ENCODE assay signal across 9 cellular contexts in the genomic region with DNA sequence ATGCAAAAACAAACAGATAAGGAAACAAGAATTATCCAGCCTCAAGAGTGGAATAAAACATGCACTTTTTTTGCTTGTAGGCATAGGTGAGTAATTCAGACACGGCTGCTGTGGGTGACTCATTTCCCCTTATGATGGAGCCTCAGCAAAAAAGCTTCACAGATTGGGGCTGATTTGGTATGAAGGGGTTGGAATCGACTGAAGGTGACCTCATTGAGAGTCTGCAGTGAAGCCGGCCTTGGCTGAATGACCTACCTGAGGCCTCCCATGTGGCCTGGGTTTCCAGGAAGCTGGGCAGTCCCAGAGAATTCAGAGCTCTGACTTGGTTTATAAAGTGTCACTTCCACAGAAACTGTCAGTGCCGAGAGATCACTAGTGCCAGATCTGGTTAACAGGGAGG. TPM values are rescaled to one million over a fixed set of nuclear protein-coding genes. Genes with fewer than 3 reads are reported as not detected.
DNase-seq lines count a peak whose midpoint lies in the region; ATAC-seq and TF ChIP-seq lines count a peak whose summit lies in the region.
"Had no signal": no experiment of that assay in that cellular context is flagged by ENCODE, and none has a peak within 500 bp of the region (broad histone marks: within the 10 kb centered on the region; RNA-seq: fewer than 3 reads in every experiment).

No MANE protein-coding gene starts in this region.

- H3K9me3 ChIP-seq in CD8-positive, alpha-beta T cell (ENCODE audit: low read length), result no peaks in the 10 kb centered on the region
- H3K9me3 ChIP-seq in naive thymus-derived CD4-positive, alpha-beta T cell (ENCODE audit: control insufficient read depth in 2 of 3, low read length in 3 of 3), result no peaks in the 10 kb centered on the region

- peaks cover 13% of the 10 kb centered on the region for H3K4me1 ChIP-seq in CD8-positive, alpha-beta T cell (ENCODE audit: insufficient read depth, low read length)
- peaks cover 4 to 9% of the 10 kb centered on the region in 2 donors for H3K4me1 ChIP-seq in naive thymus-derived CD4-positive, alpha-beta T cell (ENCODE audit: control insufficient read depth in 2 of 2, insufficient read depth in 2 of 2, low read length in 2 of 2)

- ATAC-seq in CD8-positive, alpha-beta T cell, result peak; percentile 64
- peak; percentile 93 for ATAC-seq in activated T-helper 17 cell treated with anti-CD3 and anti-CD28 coated beads, Interleukin-2, amount 50 U/mL, for 72 hours (replicated peaks)
- peak; percentile 23 for ATAC-seq in naive thymus-derived CD4-positive, alpha-beta T cell

- CTCF ChIA-PET in CD8-positive, alpha-beta T cell (lab: Charles Lee), result interaction anchor here (0.5 to 4.8 kb wide), 3 partner anchors 14 to 114 kb away, joined by 5 to 25 read pairs (median 22); no protein-coding TSS in a partner anchor
- CTCF ChIA-PET in naive thymus-derived CD4-positive, alpha-beta T cell (lab: Charles Lee), result interaction anchor here (1.3 to 4.2 kb wide), 3 partner anchors 9 to 24 kb away, joined by 4 to 42 read pairs (median 15); no protein-coding TSS in a partner anchor

- H3K4me3 Mint-ChIP-seq in CD8-positive, alpha-beta T cell, result no peak overlapping the region
- peak overlapping the region; percentile 70 for H3K4me3 Mint-ChIP-seq in activated T-helper 17 cell treated with anti-CD3 and anti-CD28 coated beads, Interleukin-2, amount 50 U/mL, for 72 hours
- H3K4me3 Mint-ChIP-seq in naive thymus-derived CD4-positive, alpha-beta T cell, result peak overlapping the region in 3 of 10 donors; percentile 39 to 69 (median 68)

- no peak overlapping the region for H3K4me3 ChIP-seq in CD8-positive, alpha-beta T cell (ENCODE audit: low read depth, low read length)
- H3K4me3 ChIP-seq in naive thymus-derived CD4-positive, alpha-beta T cell (ENCODE audit: low read length), result no peak overlapping the region

- peak overlapping the region; percentile 81 for H3K27ac Mint-ChIP-seq in CD8-positive, alpha-beta T cell
- peak overlapping the region; percentile 90 for H3K27ac Mint-ChIP-seq in activated T-helper 17 cell treated with anti-CD3 and anti-CD28 coated beads, Interleukin-2, amount 50 U/mL, for 72 hours
- peak overlapping the region in 5 of 9 donors; percentile 29 to 89 (median 82) for H3K27ac Mint-ChIP-seq in naive thymus-derived CD4-positive, alpha-beta T cell

- no peaks in the 10 kb centered on the region for H3K36me3 Mint-ChIP-seq in CD8-positive, alpha-beta T cell
- no peaks in the 10 kb centered on the region for H3K36me3 Mint-ChIP-seq in activated T-helper 17 cell treated with anti-CD3 and anti-CD28 coated beads, Interleukin-2, amount 50 U/mL, for 72 hours (ENCODE audit: low read depth)
- H3K36me3 Mint-ChIP-seq in naive thymus-derived CD4-positive, alpha-beta T cell, result no peaks in the 10 kb centered on the region

- H3K27ac ChIP-seq in CD8-positive, alpha-beta T cell (ENCODE audit: low read depth, low read length), result no peak overlapping the region
- H3K27ac ChIP-seq in naive thymus-derived CD4-positive, alpha-beta T cell (ENCODE audit: low read depth, low read length), result no peak overlapping the region

- H3K4me1 Mint-ChIP-seq in CD8-positive, alpha-beta T cell (ENCODE audit: low read depth), result peaks cover 19% of the 10 kb centered on the region
- peaks cover 31% of the 10 kb centered on the region for H3K4me1 Mint-ChIP-seq in activated T-helper 17 cell treated with anti-CD3 and anti-CD28 coated beads, Interleukin-2, amount 50 U/mL, for 72 hours
- H3K4me1 Mint-ChIP-seq in naive thymus-derived CD4-positive, alpha-beta T cell, result peaks cover 9 to 37% (median 28%) of the 10 kb centered on the region in 7 donors

- POLR2A ChIA-PET in CD8-positive, alpha-beta T cell (lab: Charles Lee), result interaction anchor here (1.0 kb wide), 1 partner anchor 15 kb away, joined by 4 read pairs; no protein-coding TSS in a partner anchor
- POLR2A ChIA-PET in naive thymus-derived CD4-positive, alpha-beta T cell (lab: Charles Lee), result no interaction called here

- H3K36me3 ChIP-seq in CD8-positive, alpha-beta T cell (ENCODE audit: insufficient read depth, low read length), result no peaks in the 10 kb centered on the region
- H3K36me3 ChIP-seq in naive thymus-derived CD4-positive, alpha-beta T cell (ENCODE audit: control insufficient read depth in 2 of 3, insufficient read depth in 3 of 3, low read length in 3 of 3), result no peaks in the 10 kb centered on the region

- intact Hi-C loops in CD8-positive, alpha-beta T cell (cut with DNase I, micrococcal nuclease), result no loop called here
- intact Hi-C loops in naive thymus-derived CD4-positive, alpha-beta T cell (cut with micrococcal nuclease), result loop anchor here in 1 of 2 donors (2.0 kb wide), 1 partner anchor 88 kb away; no protein-coding TSS in a partner anchor

- no peaks in the 10 kb centered on the region for H3K27me3 ChIP-seq in CD8-positive, alpha-beta T cell (ENCODE audit: insufficient read depth, low read length)
- no peaks in the 10 kb centered on the region for H3K27me3 ChIP-seq in naive thymus-derived CD4-positive, alpha-beta T cell (ENCODE audit: control insufficient read depth in 2 of 2, insufficient read depth in 2 of 2, low read length in 2 of 2)

- no peaks in the 10 kb centered on the region for H3K9me3 Mint-ChIP-seq in CD8-positive, alpha-beta T cell
- no peaks in the 10 kb centered on the region for H3K9me3 Mint-ChIP-seq in activated T-helper 17 cell treated with anti-CD3 and anti-CD28 coated beads, Interleukin-2, amount 50 U/mL, for 72 hours
- no peaks in the 10 kb centered on the region for H3K9me3 Mint-ChIP-seq in naive thymus-derived CD4-positive, alpha-beta T cell

- TF ChIP-seq CTCF in CD8-positive, alpha-beta T cell (IDR thresholded peaks at IDR 0.05), result no peak

- DNase-seq in CD8-positive, alpha-beta T cell, result peak in 2 of 7 experiments; percentile 10 to 29
- DNase-seq in LHCN-M2 (ENCODE audit: low read depth) (peak; percentile 70), retina (no peak), NCI-H446 (lab: John Stamatoyannopoulos, UW) (no peak), hippocampal formation (lab: John Stamatoyannopoulos, UW) (no peak), NCI-H2081 treated with DMSO at 0.1 percent for 48 hours (lab: John Stamatoyannopoulos, UW) (no peak)
- peak in 2 of 9 donors; percentile 17 to 63 for DNase-seq in naive thymus-derived CD4-positive, alpha-beta T cell
- DNase-seq: NCI-H510A had no signal

- H3K27me3 Mint-ChIP-seq in CD8-positive, alpha-beta T cell (ENCODE audit: low read depth), result no peaks in the 10 kb centered on the region
- H3K27me3 Mint-ChIP-seq in activated T-helper 17 cell treated with anti-CD3 and anti-CD28 coated beads, Interleukin-2, amount 50 U/mL, for 72 hours, result no peaks in the 10 kb centered on the region
- H3K27me3 Mint-ChIP-seq in naive thymus-derived CD4-positive, alpha-beta T cell, result peaks cover 0 to 2% (median 0%) of the 10 kb centered on the region in 5 donors

RNA-seq across cellular contexts. Expression of a gene that starts 34.2 kb away (rescaled TPM):
- total RNA-seq in CD8-positive, alpha-beta T cell, result not detected
- not detected in 2 replicates for total RNA-seq in LHCN-M2 (2014; rRNA removed)
- not detected for polyA plus RNA-seq in LHCN-M2 (2012)
- total RNA-seq in activated T-helper 17 cell treated with anti-CD3 and anti-CD28 coated beads, Interleukin-2, amount 50 U/mL, for 72 hours, result not detected
- total RNA-seq in naive thymus-derived CD4-positive, alpha-beta T cell, result not detected
- not detected for polyA plus RNA-seq in naive thymus-derived CD4-positive, alpha-beta T cell

Comparison
In these comparisons a context has a peak if more than half of its experiments do, and no peak if none do; other contexts are left out.
1. ATAC-seq: peak in every context shown above with its lines; median percentile 93 in activated T-helper 17 cell treated with anti-CD3 and anti-CD28 coated beads, Interleukin-2, amount 50 U/mL, for 72 hours; 64 in CD8-positive, alpha-beta T cell; 23 in naive thymus-derived CD4-positive, alpha-beta T cell.